ENCODE assay signal across 2 cellular contexts in genomic region chr16:81242977-81243618, GRCh38.
A peak's percentile ranks its signal among the peaks of the same experiment; 100 is the strongest.
TF ChIP-seq lines count a peak whose summit lies in the region.

No MANE protein-coding gene starts in this region.

TF ChIP-seq in GM23338, 12 proteins besides CTCF, POLR2A, EP300 and RAD21 (continued from another document):
- TF ChIP-seq, protein P1, sequence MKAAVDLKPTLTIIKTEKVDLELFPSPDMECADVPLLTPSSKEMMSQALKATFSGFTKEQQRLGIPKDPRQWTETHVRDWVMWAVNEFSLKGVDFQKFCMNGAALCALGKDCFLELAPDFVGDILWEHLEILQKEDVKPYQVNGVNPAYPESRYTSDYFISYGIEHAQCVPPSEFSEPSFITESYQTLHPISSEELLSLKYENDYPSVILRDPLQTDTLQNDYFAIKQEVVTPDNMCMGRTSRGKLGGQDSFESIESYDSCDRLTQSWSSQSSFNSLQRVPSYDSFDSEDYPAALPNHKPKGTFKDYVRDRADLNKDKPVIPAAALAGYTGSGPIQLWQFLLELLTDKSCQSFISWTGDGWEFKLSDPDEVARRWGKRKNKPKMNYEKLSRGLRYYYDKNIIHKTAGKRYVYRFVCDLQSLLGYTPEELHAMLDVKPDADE (IDR thresholded peaks at IDR 0.05): no peak
- TF ChIP-seq CREB1 (CRISPR knock-in tag; IDR thresholded peaks at IDR 0.05; ENCODE audit: low read depth) (no peak), NANOG (IDR thresholded peaks at IDR 0.05; ENCODE audit: borderline replicate concordance) (no peak), STAT1 (IDR thresholded peaks at IDR 0.05; ENCODE audit: unreplicated experiment) (no peak), JUNB (IDR thresholded peaks at IDR 0.05; ENCODE audit: unreplicated experiment) (no peak), EZH2phosphoT487 (IDR thresholded peaks at IDR 0.05; ENCODE audit: unreplicated experiment) (no peak), POLR2AphosphoS5 (IDR thresholded peaks at IDR 0.05; ENCODE audit: low read depth) (no peak), ZNF114 (CRISPR knock-in tag; IDR thresholded peaks at IDR 0.05) (no peak), ZNF462 (CRISPR knock-in tag; IDR thresholded peaks at IDR 0.05) (no peak), ZNF331 (CRISPR knock-in tag; IDR thresholded peaks at IDR 0.05; ENCODE audit: low read depth) (no peak)
- TF ChIP-seq, protein P2, sequence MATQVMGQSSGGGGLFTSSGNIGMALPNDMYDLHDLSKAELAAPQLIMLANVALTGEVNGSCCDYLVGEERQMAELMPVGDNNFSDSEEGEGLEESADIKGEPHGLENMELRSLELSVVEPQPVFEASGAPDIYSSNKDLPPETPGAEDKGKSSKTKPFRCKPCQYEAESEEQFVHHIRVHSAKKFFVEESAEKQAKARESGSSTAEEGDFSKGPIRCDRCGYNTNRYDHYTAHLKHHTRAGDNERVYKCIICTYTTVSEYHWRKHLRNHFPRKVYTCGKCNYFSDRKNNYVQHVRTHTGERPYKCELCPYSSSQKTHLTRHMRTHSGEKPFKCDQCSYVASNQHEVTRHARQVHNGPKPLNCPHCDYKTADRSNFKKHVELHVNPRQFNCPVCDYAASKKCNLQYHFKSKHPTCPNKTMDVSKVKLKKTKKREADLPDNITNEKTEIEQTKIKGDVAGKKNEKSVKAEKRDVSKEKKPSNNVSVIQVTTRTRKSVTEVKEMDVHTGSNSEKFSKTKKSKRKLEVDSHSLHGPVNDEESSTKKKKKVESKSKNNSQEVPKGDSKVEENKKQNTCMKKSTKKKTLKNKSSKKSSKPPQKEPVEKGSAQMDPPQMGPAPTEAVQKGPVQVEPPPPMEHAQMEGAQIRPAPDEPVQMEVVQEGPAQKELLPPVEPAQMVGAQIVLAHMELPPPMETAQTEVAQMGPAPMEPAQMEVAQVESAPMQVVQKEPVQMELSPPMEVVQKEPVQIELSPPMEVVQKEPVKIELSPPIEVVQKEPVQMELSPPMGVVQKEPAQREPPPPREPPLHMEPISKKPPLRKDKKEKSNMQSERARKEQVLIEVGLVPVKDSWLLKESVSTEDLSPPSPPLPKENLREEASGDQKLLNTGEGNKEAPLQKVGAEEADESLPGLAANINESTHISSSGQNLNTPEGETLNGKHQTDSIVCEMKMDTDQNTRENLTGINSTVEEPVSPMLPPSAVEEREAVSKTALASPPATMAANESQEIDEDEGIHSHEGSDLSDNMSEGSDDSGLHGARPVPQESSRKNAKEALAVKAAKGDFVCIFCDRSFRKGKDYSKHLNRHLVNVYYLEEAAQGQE (IDR thresholded peaks at IDR 0.05; ENCODE audit: unreplicated experiment): no peak

TF ChIP-seq in Ishikawa, 13 proteins besides CTCF, POLR2A, EP300 and RAD21:
- TF ChIP-seq, protein P2 (IDR thresholded peaks at IDR 0.05; ENCODE audit: low read depth): no peak
- TF ChIP-seq CEBPB (IDR thresholded peaks at IDR 0.05): peak; percentile 40; the same call in 1 of the 2 replicates
